ENCODE assay signal across 2 cellular contexts in the genomic region with DNA sequence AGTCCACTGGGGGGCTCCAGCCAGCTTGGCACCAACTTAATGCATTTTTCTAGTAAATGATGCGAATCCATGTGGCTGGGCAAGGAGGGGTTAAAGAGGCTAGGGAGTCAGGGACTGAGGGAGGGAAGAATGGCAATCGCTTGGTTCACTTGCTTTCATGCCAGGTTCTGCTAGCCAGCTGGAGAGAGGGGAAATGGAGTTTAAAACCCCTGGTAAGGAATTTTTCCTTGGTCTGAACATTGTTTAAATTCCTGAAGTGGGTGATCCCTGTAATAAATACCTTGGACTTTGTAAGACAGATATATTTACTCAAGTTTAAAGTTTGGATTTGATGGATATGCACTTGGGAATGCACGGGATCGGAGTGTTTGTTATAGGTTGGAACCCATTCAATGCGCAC.
TF ChIP-seq lines count a peak whose summit lies in the region.

No MANE protein-coding gene starts in this region.

TF ChIP-seq in HepG2, 621 proteins besides CTCF, POLR2A, EP300 and RAD21:
- TF ChIP-seq ETV5 (CRISPR knock-in tag; IDR thresholded peaks at IDR 0.05; ENCODE audit: borderline replicate concordance) = no peak
- TF ChIP-seq, protein P1, sequence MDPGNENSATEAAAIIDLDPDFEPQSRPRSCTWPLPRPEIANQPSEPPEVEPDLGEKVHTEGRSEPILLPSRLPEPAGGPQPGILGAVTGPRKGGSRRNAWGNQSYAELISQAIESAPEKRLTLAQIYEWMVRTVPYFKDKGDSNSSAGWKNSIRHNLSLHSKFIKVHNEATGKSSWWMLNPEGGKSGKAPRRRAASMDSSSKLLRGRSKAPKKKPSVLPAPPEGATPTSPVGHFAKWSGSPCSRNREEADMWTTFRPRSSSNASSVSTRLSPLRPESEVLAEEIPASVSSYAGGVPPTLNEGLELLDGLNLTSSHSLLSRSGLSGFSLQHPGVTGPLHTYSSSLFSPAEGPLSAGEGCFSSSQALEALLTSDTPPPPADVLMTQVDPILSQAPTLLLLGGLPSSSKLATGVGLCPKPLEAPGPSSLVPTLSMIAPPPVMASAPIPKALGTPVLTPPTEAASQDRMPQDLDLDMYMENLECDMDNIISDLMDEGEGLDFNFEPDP (CRISPR knock-in tag; conservative IDR thresholded peaks at IDR 0.05) = no peak
- TF ChIP-seq ZNF792 (CRISPR knock-in tag; IDR thresholded peaks at IDR 0.05) = no peak
- TF ChIP-seq ZNF652 (CRISPR knock-in tag; IDR thresholded peaks at IDR 0.05; ENCODE audit: borderline replicate concordance, low read depth) = peak; percentile 17; the same call in 1 of the 2 replicates
- no peak for TF ChIP-seq ZNF446 (CRISPR knock-in tag; IDR thresholded peaks at IDR 0.05)
- TF ChIP-seq GABPB1 (CRISPR knock-in tag; IDR thresholded peaks at IDR 0.05) = no peak

TF ChIP-seq in SK-N-SH, 30 proteins besides CTCF, POLR2A, EP300 and RAD21:
- TF ChIP-seq, protein P2, sequence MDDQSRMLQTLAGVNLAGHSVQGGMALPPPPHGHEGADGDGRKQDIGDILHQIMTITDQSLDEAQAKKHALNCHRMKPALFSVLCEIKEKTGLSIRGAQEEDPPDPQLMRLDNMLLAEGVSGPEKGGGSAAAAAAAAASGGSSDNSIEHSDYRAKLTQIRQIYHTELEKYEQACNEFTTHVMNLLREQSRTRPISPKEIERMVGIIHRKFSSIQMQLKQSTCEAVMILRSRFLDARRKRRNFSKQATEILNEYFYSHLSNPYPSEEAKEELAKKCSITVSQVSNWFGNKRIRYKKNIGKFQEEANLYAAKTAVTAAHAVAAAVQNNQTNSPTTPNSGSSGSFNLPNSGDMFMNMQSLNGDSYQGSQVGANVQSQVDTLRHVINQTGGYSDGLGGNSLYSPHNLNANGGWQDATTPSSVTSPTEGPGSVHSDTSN (IDR thresholded peaks at IDR 0.05) = no peak
- TF ChIP-seq TCF12 (IDR thresholded peaks at IDR 0.05) = peak; percentile 40; the same call in 1 of the 2 replicates
